Comparison of ENCODE assay signal across 8 cellular contexts in genomic region chr2:110679337-110679707, GRCh38. TPM values are rescaled to one million over a fixed set of nuclear protein-coding genes. Genes with fewer than 3 reads are reported as not detected.
DNase-seq lines count a peak whose midpoint lies in the region; ATAC-seq and TF ChIP-seq lines count a peak whose summit lies in the region.

No MANE protein-coding gene starts in this region.

- H3K27ac ChIP-seq in left lung: peak overlapping the region; percentile 84 to 92

- peaks cover 11% of the 10 kb centered on the region for H3K9me3 Mint-ChIP-seq in WTC11

- peaks cover 56% of the 10 kb centered on the region for H3K4me1 Mint-ChIP-seq in WTC11

- CTCF ChIA-PET in WTC11 (lab: Charles Lee): interaction anchor here (1.0 to 2.2 kb wide), 4 partner anchors 10 to 76 kb away, joined by 3 to 16 read pairs (median 4); partner anchors contain the start of gene ACOXL

- POLR2A ChIA-PET in WTC11 (lab: Charles Lee): interaction anchor here (1.9 to 2.7 kb wide), 2 partner anchors 8 to 10 kb away, joined by 13 to 18 read pairs; no protein-coding TSS in a partner anchor

- no peaks in the 10 kb centered on the region for H3K36me3 ChIP-seq in left lung

- peaks cover 21% of the 10 kb centered on the region for H3K36me3 Mint-ChIP-seq in WTC11

- intact Hi-C loops in left lung (cut with DNase I): no loop called here

- DNase-seq in AG10803 (ENCODE audit: low read depth): no peak
- peak; percentile 45 for DNase-seq in H4 (ENCODE audit: low spot score)
- DNase-seq in WTC11 (ENCODE audit: low spot score): no peak
- DNase-seq in left lung: no peak
- no peak for DNase-seq in kidney tubule cell (ENCODE audit: low spot score)
- DNase-seq in SHP77 treated with DMSO at 0.1 percent for 48 hours (lab: John Stamatoyannopoulos, UW): no peak
- no peak for DNase-seq in GM20000 (ENCODE audit: low spot score)

- H3K27ac Mint-ChIP-seq in WTC11: no peak overlapping the region

- H3K27me3 Mint-ChIP-seq in WTC11 (ENCODE audit: low read depth): peaks cover 57% of the 10 kb centered on the region

- H3K4me3 Mint-ChIP-seq in WTC11: peak overlapping the region; percentile 89

- no peaks in the 10 kb centered on the region for H3K27me3 ChIP-seq in left lung

- H3K4me1 ChIP-seq in left lung: peaks cover 0 to 29% of the 10 kb centered on the region in 2 donors

- no peak for ATAC-seq in WTC11
- no peak for ATAC-seq in left lung
- no peak for ATAC-seq in GM19467 (IDR thresholded peaks at IDR 0.05; ENCODE audit: unreplicated experiment)

- H3K4me3 ChIP-seq in AG10803 (ENCODE audit: low read length): peak overlapping the region; percentile 84
- H3K4me3 ChIP-seq in left lung: peak overlapping the region; percentile 2 to 59

- TF ChIP-seq CTCF in AG10803 (conservative IDR thresholded peaks at IDR 0.05; ENCODE audit: low read length) (no peak; the same call in 1 of the 2 replicates), WTC11 (IDR thresholded peaks at IDR 0.05) (no peak), left lung (IDR thresholded peaks at IDR 0.05) (no peak), GM20000 (IDR thresholded peaks at IDR 0.05; ENCODE audit: extremely low read depth, missing control alignments) (no peak)

- H3K9me3 ChIP-seq in left lung: no peaks in the 10 kb centered on the region

TF ChIP-seq in WTC11, 78 proteins besides CTCF, POLR2A, EP300 and RAD21:
- TF ChIP-seq TP53 (CRISPR knock-in tag; IDR thresholded peaks at IDR 0.05): no peak
- no peak for TF ChIP-seq ZNF671 (CRISPR knock-in tag; IDR thresholded peaks at IDR 0.05)
- TF ChIP-seq NR1H2 (CRISPR knock-in tag; IDR thresholded peaks at IDR 0.05): no peak
- TF ChIP-seq TEAD4 (CRISPR knock-in tag; IDR thresholded peaks at IDR 0.05): no peak
- TF ChIP-seq, protein P1, sequence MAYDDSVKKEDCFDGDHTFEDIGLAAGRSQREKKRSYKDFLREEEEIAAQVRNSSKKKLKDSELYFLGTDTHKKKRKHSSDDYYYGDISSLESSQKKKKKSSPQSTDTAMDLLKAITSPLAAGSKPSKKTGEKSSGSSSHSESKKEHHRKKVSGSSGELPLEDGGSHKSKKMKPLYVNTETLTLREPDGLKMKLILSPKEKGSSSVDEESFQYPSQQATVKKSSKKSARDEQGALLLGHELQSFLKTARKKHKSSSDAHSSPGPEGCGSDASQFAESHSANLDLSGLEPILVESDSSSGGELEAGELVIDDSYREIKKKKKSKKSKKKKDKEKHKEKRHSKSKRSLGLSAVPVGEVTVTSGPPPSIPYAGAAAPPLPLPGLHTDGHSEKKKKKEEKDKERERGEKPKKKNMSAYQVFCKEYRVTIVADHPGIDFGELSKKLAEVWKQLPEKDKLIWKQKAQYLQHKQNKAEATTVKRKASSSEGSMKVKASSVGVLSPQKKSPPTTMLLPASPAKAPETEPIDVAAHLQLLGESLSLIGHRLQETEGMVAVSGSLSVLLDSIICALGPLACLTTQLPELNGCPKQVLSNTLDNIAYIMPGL (CRISPR knock-in tag; IDR thresholded peaks at IDR 0.05): no peak
- TF ChIP-seq HMGA2 (CRISPR knock-in tag; IDR thresholded peaks at IDR 0.05): no peak
- TF ChIP-seq, protein P2, sequence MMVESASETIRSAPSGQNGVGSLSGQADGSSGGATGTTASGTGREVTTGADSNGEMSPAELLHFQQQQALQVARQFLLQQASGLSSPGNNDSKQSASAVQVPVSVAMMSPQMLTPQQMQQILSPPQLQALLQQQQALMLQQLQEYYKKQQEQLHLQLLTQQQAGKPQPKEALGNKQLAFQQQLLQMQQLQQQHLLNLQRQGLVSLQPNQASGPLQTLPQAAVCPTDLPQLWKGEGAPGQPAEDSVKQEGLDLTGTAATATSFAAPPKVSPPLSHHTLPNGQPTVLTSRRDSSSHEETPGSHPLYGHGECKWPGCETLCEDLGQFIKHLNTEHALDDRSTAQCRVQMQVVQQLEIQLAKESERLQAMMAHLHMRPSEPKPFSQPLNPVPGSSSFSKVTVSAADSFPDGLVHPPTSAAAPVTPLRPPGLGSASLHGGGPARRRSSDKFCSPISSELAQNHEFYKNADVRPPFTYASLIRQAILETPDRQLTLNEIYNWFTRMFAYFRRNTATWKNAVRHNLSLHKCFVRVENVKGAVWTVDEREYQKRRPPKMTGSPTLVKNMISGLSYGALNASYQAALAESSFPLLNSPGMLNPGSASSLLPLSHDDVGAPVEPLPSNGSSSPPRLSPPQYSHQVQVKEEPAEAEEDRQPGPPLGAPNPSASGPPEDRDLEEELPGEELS (CRISPR knock-in tag; IDR thresholded peaks at IDR 0.05): no peak
- TF ChIP-seq JAZF1 (CRISPR knock-in tag; IDR thresholded peaks at IDR 0.05): no peak
- TF ChIP-seq, protein P3, sequence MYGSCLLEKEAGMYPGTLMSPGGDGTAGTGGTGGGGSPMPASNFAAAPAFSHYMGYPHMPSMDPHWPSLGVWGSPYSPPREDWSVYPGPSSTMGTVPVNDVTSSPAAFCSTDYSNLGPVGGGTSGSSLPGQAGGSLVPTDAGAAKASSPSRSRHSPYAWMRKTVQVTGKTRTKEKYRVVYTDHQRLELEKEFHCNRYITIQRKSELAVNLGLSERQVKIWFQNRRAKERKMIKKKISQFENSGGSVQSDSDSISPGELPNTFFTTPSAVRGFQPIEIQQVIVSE (CRISPR knock-in tag; IDR thresholded peaks at IDR 0.05; ENCODE audit: borderline replicate concordance): no peak
- TF ChIP-seq, protein P4, sequence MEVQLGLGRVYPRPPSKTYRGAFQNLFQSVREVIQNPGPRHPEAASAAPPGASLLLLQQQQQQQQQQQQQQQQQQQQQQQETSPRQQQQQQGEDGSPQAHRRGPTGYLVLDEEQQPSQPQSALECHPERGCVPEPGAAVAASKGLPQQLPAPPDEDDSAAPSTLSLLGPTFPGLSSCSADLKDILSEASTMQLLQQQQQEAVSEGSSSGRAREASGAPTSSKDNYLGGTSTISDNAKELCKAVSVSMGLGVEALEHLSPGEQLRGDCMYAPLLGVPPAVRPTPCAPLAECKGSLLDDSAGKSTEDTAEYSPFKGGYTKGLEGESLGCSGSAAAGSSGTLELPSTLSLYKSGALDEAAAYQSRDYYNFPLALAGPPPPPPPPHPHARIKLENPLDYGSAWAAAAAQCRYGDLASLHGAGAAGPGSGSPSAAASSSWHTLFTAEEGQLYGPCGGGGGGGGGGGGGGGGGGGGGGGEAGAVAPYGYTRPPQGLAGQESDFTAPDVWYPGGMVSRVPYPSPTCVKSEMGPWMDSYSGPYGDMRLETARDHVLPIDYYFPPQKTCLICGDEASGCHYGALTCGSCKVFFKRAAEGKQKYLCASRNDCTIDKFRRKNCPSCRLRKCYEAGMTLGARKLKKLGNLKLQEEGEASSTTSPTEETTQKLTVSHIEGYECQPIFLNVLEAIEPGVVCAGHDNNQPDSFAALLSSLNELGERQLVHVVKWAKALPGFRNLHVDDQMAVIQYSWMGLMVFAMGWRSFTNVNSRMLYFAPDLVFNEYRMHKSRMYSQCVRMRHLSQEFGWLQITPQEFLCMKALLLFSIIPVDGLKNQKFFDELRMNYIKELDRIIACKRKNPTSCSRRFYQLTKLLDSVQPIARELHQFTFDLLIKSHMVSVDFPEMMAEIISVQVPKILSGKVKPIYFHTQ (CRISPR knock-in tag; IDR thresholded peaks at IDR 0.05): no peak
- TF ChIP-seq CREB1 (CRISPR knock-in tag; IDR thresholded peaks at IDR 0.05): no peak
- no peak for TF ChIP-seq GABPB1 (CRISPR knock-in tag; IDR thresholded peaks at IDR 0.05)
- no peak for TF ChIP-seq JUN (CRISPR knock-in tag; IDR thresholded peaks at IDR 0.05)
TF ChIP-seq in WTC11: peak in this region for 0.

RNA-seq across cellular contexts. Expression of gene BUB1, which starts 1.5 kb away (rescaled TPM):
- total RNA-seq in H4 (2014; rRNA removed; shearing (Covaris generic)): 57.7 and 85.3 TPM in 2 replicates
- 115 to 118 TPM (median 116 TPM) in 3 replicates for total RNA-seq in WTC11 (2021)
- 10 to 100 TPM in 1 of 2 donors, 1 to 10 TPM in 1; 7.1 to 10.9 TPM for total RNA-seq in left lung

RNA-seq across cellular contexts. Expression of gene ACOXL, which starts 53.1 kb away (rescaled TPM):
- total RNA-seq in H4 (2014; rRNA removed; shearing (Covaris generic)): not detected in 2 replicates
- 14.6 to 15.8 TPM (median 14.9 TPM) in 3 replicates for total RNA-seq in WTC11 (2021)
- 10 to 100 TPM; 29.3 to 30.3 TPM for total RNA-seq in left lung

Comparison
In these comparisons a context has a peak if more than half of its experiments do, and no peak if none do; other contexts are left out.
1. RNA of gene ACOXL, which starts 53.1 kb away (total RNA-seq): 29.3 to 30.3 TPM in left lung and 14.6 to 15.8 TPM in WTC11; not detected in H4; every median in the first group is over 10 times any median in the second.